Comparison of ENCODE assay signal across 8 cellular contexts in the genomic region with DNA sequence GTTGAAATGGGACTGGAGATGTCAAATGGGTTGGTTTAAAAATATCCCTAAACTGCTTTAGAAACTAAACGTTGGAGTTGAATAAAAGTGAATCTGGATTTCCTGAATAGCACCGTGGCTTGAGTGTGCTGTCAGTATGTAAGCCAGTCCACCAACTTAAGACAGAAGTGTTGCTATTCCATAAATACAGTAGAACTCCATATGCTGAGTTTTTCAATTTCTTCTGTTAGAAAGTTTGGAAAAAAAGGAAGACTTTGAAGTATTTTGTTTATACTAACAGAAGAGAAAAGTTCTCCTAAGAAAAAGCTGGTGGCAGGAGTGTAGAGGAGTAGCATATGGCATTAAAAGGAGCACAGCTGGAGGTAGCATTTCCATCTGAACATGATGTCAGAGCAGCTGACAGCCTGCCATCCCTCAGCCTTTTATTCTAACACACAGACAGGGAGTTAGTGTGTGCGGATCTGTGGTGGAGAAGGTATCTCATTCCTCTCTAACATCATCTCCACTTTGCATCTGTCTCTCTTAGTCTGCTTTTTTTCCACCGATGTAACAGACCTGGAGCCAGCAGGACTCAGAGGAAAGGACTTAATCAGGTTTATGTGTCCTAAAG. TPM values are rescaled to one million over a fixed set of nuclear protein-coding genes. Genes with fewer than 3 reads are reported as not detected.
DNase-seq lines count a peak whose midpoint lies in the region; FAIRE-seq and TF ChIP-seq lines count a peak whose summit lies in the region.

A gene (plus strand): TSS at position 449 of the 610 bp plus-strand sequence. CDS start 149 bp downstream, at position 598.

- H3K36me3 ChIP-seq in KMS-11 (ENCODE audit: insufficient read depth) (no peaks in the 10 kb centered on the region), endothelial cell of umbilical vein (ENCODE audit: control insufficient read depth in 2 of 2, extremely low read depth in 1 of 2, insufficient read depth in 2 of 2, low read length in 2 of 2) (peaks cover 14 to 15% of the 10 kb centered on the region in 2 experiments), uterus (no peaks in the 10 kb centered on the region)

- H3K27me3 ChIP-seq in KMS-11 (ENCODE audit: insufficient read depth, low read depth): no peaks in the 10 kb centered on the region
- H3K27me3 ChIP-seq in endothelial cell of umbilical vein (ENCODE audit: control insufficient read depth in 2 of 2, insufficient read depth in 2 of 2, low read length in 2 of 2): no peaks in the 10 kb centered on the region
- H3K27me3 ChIP-seq in uterus: no peaks in the 10 kb centered on the region

- CTCF ChIA-PET in endothelial cell of umbilical vein (lab: Charles Lee): interaction anchor here (1.0 to 2.5 kb wide), 10 partner anchors 10 to 707 kb away, joined by 3 to 19 read pairs (median 6); no protein-coding TSS in a partner anchor

- in situ Hi-C loops in SK-MEL-5 (cut with HindIII; ENCODE audit: low pct_unique_long_range_greater_than_20kb, low sequenced_read_pairs): no loop called here

- H2AFZ ChIP-seq in KMS-11 (ENCODE audit: low read depth) (peak within 1 kb of the TSS; percentile 51; the same call in 1 of the 2 replicates), endothelial cell of umbilical vein (ENCODE audit: low read depth, low read length) (no peak within 1 kb of the TSS)

- peak within 1 kb of the TSS; percentile 87 for H3K4me3 ChIP-seq in KMS-11 (IDR thresholded peaks at IDR 0.05; ENCODE audit: insufficient read depth, low read depth, low read length)
- peak within 1 kb of the TSS; percentile 65 to 93 (median 92) for H3K4me3 ChIP-seq in endothelial cell of umbilical vein (replicated peaks in 1 of 3; ENCODE audit: insufficient read depth in 1 of 3, low read depth in 1 of 3, low read length in 3 of 3)
- H3K4me3 ChIP-seq in uterus: peak within 1 kb of the TSS; percentile 63 to 79

- peak within 1 kb of the TSS; percentile 95 for H3K4me2 ChIP-seq in KMS-11
- peak within 1 kb of the TSS; percentile 89 for H3K4me2 ChIP-seq in endothelial cell of umbilical vein (ENCODE audit: insufficient read depth, low read length)

- BruUV-seq in endothelial cell of umbilical vein (replicated peaks; lab: Mats Ljungman, UMichigan): no TSS peak

- no peak for TF ChIP-seq POLR2A in endothelial cell of umbilical vein (IDR thresholded peaks at IDR 0.05; ENCODE audit: low read depth, low read length)
- no peak for TF ChIP-seq POLR2A in uterus (IDR thresholded peaks at IDR 0.05)

- POLR2A ChIA-PET in endothelial cell of umbilical vein (lab: Charles Lee): interaction anchor here (1.0 kb wide), 1 partner anchor 221 kb away, joined by 3 read pairs; no protein-coding TSS in a partner anchor

- no peaks in the 10 kb centered on the region; the same call in 1 of the 2 replicates for H4K20me1 ChIP-seq in KMS-11 (ENCODE audit: insufficient read depth)
- H4K20me1 ChIP-seq in endothelial cell of umbilical vein (replicated peaks; ENCODE audit: control insufficient read depth, extremely low read depth, insufficient read depth, low read length): no peaks in the 10 kb centered on the region

- peaks cover 31% of the 10 kb centered on the region for H3K4me1 ChIP-seq in KMS-11 (ENCODE audit: low read depth, poor library complexity, severe bottlenecking)
- peaks cover 33% of the 10 kb centered on the region for H3K4me1 ChIP-seq in endothelial cell of umbilical vein (ENCODE audit: control insufficient read depth, extremely low read depth, insufficient read depth, low read length)
- peaks cover 4 to 5% of the 10 kb centered on the region in 2 donors for H3K4me1 ChIP-seq in uterus

- H3K79me2 ChIP-seq in KMS-11 (ENCODE audit: insufficient read depth, low read depth) (peaks cover 32% of the 10 kb centered on the region), endothelial cell of umbilical vein (ENCODE audit: control insufficient read depth, insufficient read depth, low read length) (peaks cover 63% of the 10 kb centered on the region)

- TF ChIP-seq CTCF in KMS-11 (conservative IDR thresholded peaks at IDR 0.05; ENCODE audit: low read depth, low read length) (no peak), endothelial cell of umbilical vein (IDR thresholded peaks at IDR 0.05; ENCODE audit: extremely low read depth in 1 of 2, insufficient read depth in 1 of 2, low read depth in 1 of 2, low read length in 2 of 2) (no peak), uterus (IDR thresholded peaks at IDR 0.05) (no peak)

- intact Hi-C loops in endothelial cell of umbilical vein (cut with micrococcal nuclease): loop anchor here (1.0 to 2.0 kb wide), 2 partner anchors 34 to 87 kb away; no protein-coding TSS in a partner anchor
- intact Hi-C loops in uterus (cut with DNase I; ENCODE audit: low total_unique reads): no loop called here

- DNase-seq in COR-L47 (lab: John Stamatoyannopoulos, UW): peak; percentile 33
- peak; percentile 68 for DNase-seq in SK-MEL-5 (ENCODE audit: low read depth, low spot score)
- peak; percentile 72 for DNase-seq in endothelial cell of umbilical vein (ENCODE audit: low read depth, low spot score)
- DNase-seq in midbrain (lab: John Stamatoyannopoulos, UW): peak; percentile 57
- no peak for DNase-seq in uterus
- DNase-seq in cortex of kidney (lab: John Stamatoyannopoulos, UW): no peak
- no peak for DNase-seq in stimulated activated CD4-positive, alpha-beta T cell treated with anti-CD3 and anti-CD28 coated beads, Interleukin-2, amount 100 ng/mL, for 24 hours

- no peaks in the 10 kb centered on the region for H3K9me1 ChIP-seq in endothelial cell of umbilical vein (replicated peaks; ENCODE audit: control insufficient read depth, extremely low read depth, insufficient read depth, low read length)

- H3K9ac ChIP-seq in KMS-11: peak within 1 kb of the TSS; percentile 66; the same call in 1 of the 2 replicates
- peak within 1 kb of the TSS; percentile 97 for H3K9ac ChIP-seq in endothelial cell of umbilical vein (replicated peaks; ENCODE audit: extremely low read depth, insufficient read depth, low read length)

- H3K9me3 ChIP-seq in endothelial cell of umbilical vein (replicated peaks; ENCODE audit: control insufficient read depth, insufficient read depth, low read length) (no peaks in the 10 kb centered on the region), uterus (no peaks in the 10 kb centered on the region)

- peak; percentile 83 for FAIRE-seq in endothelial cell of umbilical vein (lab: Jason Lieb, UNC)

- dilution Hi-C loops in endothelial cell of umbilical vein (cut with MboI; ENCODE audit: extremely low pct_ligation_motif_present, low sequenced_read_pairs): no loop called here

- H3K27ac ChIP-seq in KMS-11 (peak within 1 kb of the TSS; percentile 54; the same call in 1 of the 2 replicates), endothelial cell of umbilical vein (ENCODE audit: insufficient read depth, low read depth, low read length) (peak within 1 kb of the TSS; percentile 88), uterus (peak within 1 kb of the TSS; percentile 89 to 93)

TF ChIP-seq in endothelial cell of umbilical vein, 7 proteins besides CTCF, POLR2A, EP300 and RAD21:
- TF ChIP-seq EZH2 (IDR thresholded peaks at IDR 0.05; ENCODE audit: borderline replicate concordance, low read depth, low read length, severe bottlenecking) (no peak), FOS (IDR thresholded peaks at IDR 0.05; ENCODE audit: borderline replicate concordance, insufficient read depth, low read length) (no peak), MYC (IDR thresholded peaks at IDR 0.05; ENCODE audit: low read depth, low read length) (no peak), JUN (IDR thresholded peaks at IDR 0.05; ENCODE audit: borderline replicate concordance, insufficient read depth, insufficient read length, low read depth) (no peak), POLR2AphosphoS5 (IDR thresholded peaks at IDR 0.05; ENCODE audit: insufficient read depth, low read depth, low read length) (no peak), GATA2 (IDR thresholded peaks at IDR 0.05; ENCODE audit: insufficient read depth, insufficient read length, low read depth, low read length) (no peak)
- TF ChIP-seq, protein P1, sequence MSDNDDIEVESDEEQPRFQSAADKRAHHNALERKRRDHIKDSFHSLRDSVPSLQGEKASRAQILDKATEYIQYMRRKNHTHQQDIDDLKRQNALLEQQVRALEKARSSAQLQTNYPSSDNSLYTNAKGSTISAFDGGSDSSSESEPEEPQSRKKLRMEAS (IDR thresholded peaks at IDR 0.05; ENCODE audit: insufficient read depth, insufficient read length): no peak

RNA-seq across cellular contexts. Expression of the gene that starts here (rescaled TPM):
- 11.4 and 13.0 TPM in 2 replicates for total RNA-seq in SK-MEL-5 (2014; rRNA removed; shearing (Covaris generic))
- 10.8 and 15.4 TPM in 2 replicates for polyA plus RNA-seq in SK-MEL-5 (2015; cell fraction: cytosol; rRNA removed)
- 19.7 and 19.9 TPM in 2 replicates for polyA plus RNA-seq in SK-MEL-5 (2015; cell fraction: nucleus; rRNA removed)
- 20.7 and 21.1 TPM in 2 replicates for total RNA-seq in endothelial cell of umbilical vein
- polyA plus RNA-seq in endothelial cell of umbilical vein: 14.6 and 15.5 TPM in 2 replicates
- 13.9 and 14.7 TPM in 2 replicates for polyA plus RNA-seq in endothelial cell of umbilical vein (2011; cell fraction: cytosol; rRNA removed)
- polyA plus RNA-seq in endothelial cell of umbilical vein (2011; cell fraction: nucleus; rRNA removed): 45.5 and 51.9 TPM in 2 replicates
- polyA plus RNA-seq in endothelial cell of umbilical vein (2012): 9.4 and 10.1 TPM in 2 replicates
- 26.1 and 29.8 TPM in 2 replicates for polyA minus RNA-seq in endothelial cell of umbilical vein
- polyA minus RNA-seq in endothelial cell of umbilical vein (2011; cell fraction: cytosol; rRNA and poly(A)+ RNA removed): 1.5 TPM
- polyA minus RNA-seq in endothelial cell of umbilical vein (2011; cell fraction: nucleus; rRNA and poly(A)+ RNA removed): 19.4 and 20.2 TPM in 2 replicates
- 10 to 100 TPM in 3 of 4 donors, 1 to 10 TPM in 1; 5.3 to 16.7 (median 12.4) TPM for total RNA-seq in uterus

Comparison
In these comparisons a context has a peak if more than half of its experiments do, and no peak if none do; other contexts are left out.
1. DNase-seq: peak in COR-L47 (single experiment), SK-MEL-5 (single experiment), endothelial cell of umbilical vein (single experiment) and midbrain (single experiment); none in uterus (0 of 2), cortex of kidney (single experiment) and stimulated activated CD4-positive, alpha-beta T cell treated with anti-CD3 and anti-CD28 coated beads, Interleukin-2, amount 100 ng/mL, for 24 hours (0 of 2).
2. Peak in every context shown above with its lines, with median percentiles within 50 percentile points of each other: H3K27ac ChIP-seq and H3K4me3 ChIP-seq.